Comparison of ENCODE assay signal across 16 cellular contexts in genomic region chr20:36547186-36548005, GRCh38. TPM values are rescaled to one million over a fixed set of nuclear protein-coding genes. Genes with fewer than 3 reads are reported as not detected.
"Had no signal": no experiment of that assay in that cellular context is flagged by ENCODE, and none has a peak within 500 bp of the region (broad histone marks: within the 10 kb centered on the region; RNA-seq: fewer than 3 reads in every experiment).

No MANE protein-coding gene starts in this region.

- H3K27me3 ChIP-seq: body of pancreas, pancreas had no signal

- H3K4me3 ChIP-seq: body of pancreas, pancreas, SK-N-MC, skin epidermis had no signal

- DNase-seq: activated CD4-positive, alpha-beta T cell treated with anti-CD3 and anti-CD28 coated beads for 4 hours; activated CD8-positive, alpha-beta memory T cell treated with anti-CD3 and anti-CD28 coated beads, Interleukin-2, amount 50 U/mL, for 48 hours; activated CD8-positive, alpha-beta T cell treated with anti-CD3 and anti-CD28 coated beads, Interleukin-2, amount 10 ng/mL, durations not matched to agents 7 days and 5 days; activated naive CD4-positive, alpha-beta T cell treated with anti-CD3 and anti-CD28 coated beads for 36 hours; head of caudate nucleus; retina; stimulated activated naive B cell treated with anti-CD40 and anti-IgM and Interleukin-4, amounts not matched to agents 10 μg/mL and 1 μg/mL and 100 μg/mL, for 72 hours; T-cell had no signal

- H3K4me1 Mint-ChIP-seq: T-cell had no signal

- H3K4me1 ChIP-seq: pancreas had no signal

- H3K36me3 Mint-ChIP-seq: stimulated activated naive B cell treated with anti-CD40 and anti-IgM and Interleukin-4, amounts not matched to agents 10 μg/mL and 1 μg/mL and 100 μg/mL, for 72 hours; T-cell had no signal

- H3K36me3 ChIP-seq: pancreas had no signal

- H3K27ac Mint-ChIP-seq: activated CD8-positive, alpha-beta T cell treated with anti-CD3 and anti-CD28 coated beads, Interleukin-2, amount 10 ng/mL, durations not matched to agents 7 days and 5 days; activated naive CD4-positive, alpha-beta T cell treated with anti-CD3 and anti-CD28 coated beads for 36 hours; stimulated activated naive B cell treated with anti-CD40 and anti-IgM and Interleukin-4, amounts not matched to agents 10 μg/mL and 1 μg/mL and 100 μg/mL, for 72 hours had no signal

- FAIRE-seq: islet of Langerhans, pancreas had no signal

- H3K9me3 ChIP-seq: body of pancreas, pancreas had no signal

- H3K27ac ChIP-seq: body of pancreas, pancreas, SK-N-MC, skin epidermis had no signal

- ATAC-seq: activated CD8-positive, alpha-beta T cell treated with anti-CD3 and anti-CD28 coated beads, Interleukin-2, amount 10 ng/mL, durations not matched to agents 7 days and 5 days; body of pancreas; esophagus mucosa; left ventricle myocardium superior; pancreas; stimulated activated naive B cell treated with anti-CD40 and anti-IgM and Interleukin-4, amounts not matched to agents 10 μg/mL and 1 μg/mL and 100 μg/mL, for 72 hours; T-cell had no signal

- H3K9me3 Mint-ChIP-seq: activated naive CD4-positive, alpha-beta T cell treated with anti-CD3 and anti-CD28 coated beads for 36 hours; stimulated activated naive B cell treated with anti-CD40 and anti-IgM and Interleukin-4, amounts not matched to agents 10 μg/mL and 1 μg/mL and 100 μg/mL, for 72 hours; T-cell had no signal

- H3K27me3 Mint-ChIP-seq: stimulated activated naive B cell treated with anti-CD40 and anti-IgM and Interleukin-4, amounts not matched to agents 10 μg/mL and 1 μg/mL and 100 μg/mL, for 72 hours; T-cell had no signal

- H3K4me3 Mint-ChIP-seq: activated CD8-positive, alpha-beta T cell treated with anti-CD3 and anti-CD28 coated beads, Interleukin-2, amount 10 ng/mL, durations not matched to agents 7 days and 5 days; activated naive CD4-positive, alpha-beta T cell treated with anti-CD3 and anti-CD28 coated beads for 36 hours; stimulated activated naive B cell treated with anti-CD40 and anti-IgM and Interleukin-4, amounts not matched to agents 10 μg/mL and 1 μg/mL and 100 μg/mL, for 72 hours; T-cell had no signal

RNA-seq across cellular contexts. Expression of gene MYL9, which starts 6.1 kb away (rescaled TPM):
- total RNA-seq: activated naive CD4-positive, alpha-beta T cell treated with anti-CD3 and anti-CD28 coated beads for 36 hours had no signal
- polyA plus RNA-seq: neural cell had no signal
